In the genomic region with DNA sequence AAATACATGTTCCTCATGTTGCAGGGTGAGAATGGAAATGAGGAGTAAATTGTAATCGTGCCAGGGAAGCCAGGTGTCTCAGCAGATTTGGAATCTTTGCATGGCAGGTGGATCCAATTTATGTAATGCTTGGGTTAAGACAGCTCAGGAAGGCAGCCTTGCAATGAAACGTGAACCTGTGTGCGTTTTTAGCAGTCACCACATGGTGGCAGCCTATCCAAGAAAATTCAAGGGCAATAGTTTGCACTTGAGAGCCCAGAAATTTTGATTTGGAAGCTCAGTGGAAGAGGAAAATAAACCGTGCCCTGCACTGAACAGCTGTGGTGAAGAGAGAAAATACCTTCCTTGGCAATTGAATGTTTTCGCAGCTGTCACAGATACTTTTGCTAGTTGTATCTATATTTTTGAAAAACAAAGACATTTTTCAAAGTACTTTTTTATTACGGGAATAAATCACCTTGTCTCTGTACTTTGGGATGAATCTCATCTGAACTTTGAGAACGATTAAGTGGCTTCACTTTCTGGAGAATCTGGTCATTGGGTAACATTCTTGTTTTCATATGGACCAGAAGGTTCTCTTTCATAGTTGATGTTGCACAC, we compare ENCODE assay signal across 8 cellular contexts. TPM values are rescaled to one million over a fixed set of nuclear protein-coding genes. Genes with fewer than 3 reads are reported as not detected.
DNase-seq lines count a peak whose midpoint lies in the region; ATAC-seq and TF ChIP-seq lines count a peak whose summit lies in the region.

No MANE protein-coding gene starts in this region.

- H3K9me3 ChIP-seq in CD4-positive, CD25-positive, alpha-beta regulatory T cell (ENCODE audit: control insufficient read depth in 2 of 2, low read length in 2 of 2), result no peaks in the 10 kb centered on the region
- H3K9me3 ChIP-seq in right cardiac atrium (ENCODE audit: control insufficient read depth, low read length), result no peaks in the 10 kb centered on the region
- no peaks in the 10 kb centered on the region for H3K9me3 ChIP-seq in sigmoid colon

- peaks cover 13% of the 10 kb centered on the region for H3K36me3 Mint-ChIP-seq in CD4-positive, CD25-positive, alpha-beta regulatory T cell

- H3K4me1 ChIP-seq in CD4-positive, CD25-positive, alpha-beta regulatory T cell (ENCODE audit: control insufficient read depth, insufficient read depth, low read length, poor library complexity, severe bottlenecking), result peaks cover 15% of the 10 kb centered on the region
- H3K4me1 ChIP-seq in right cardiac atrium (ENCODE audit: control insufficient read depth, insufficient read depth, low read length) (peaks cover 3% of the 10 kb centered on the region), sigmoid colon (peaks cover 0 to 25% (median 14%) of the 10 kb centered on the region in 4 donors)

- 20% methylated on average over 7 of the region's 7 CpGs for WGBS in right cardiac atrium
- 22 to 30% methylated on average over 7 of the region's 7 CpGs for WGBS in sigmoid colon, 2 donors

- peak overlapping the region in 1 of 3 donors; percentile 20 for H3K27ac Mint-ChIP-seq in CD4-positive, CD25-positive, alpha-beta regulatory T cell

- peaks cover 14 to 27% (median 18%) of the 10 kb centered on the region in 4 donors for H3K4me1 Mint-ChIP-seq in CD4-positive, CD25-positive, alpha-beta regulatory T cell

- no peak overlapping the region for H3K4me3 Mint-ChIP-seq in CD4-positive, CD25-positive, alpha-beta regulatory T cell

- no peak for TF ChIP-seq POLR2A in sigmoid colon (IDR thresholded peaks at IDR 0.05)

- no peak overlapping the region for H3K4me3 ChIP-seq in CD4-positive, CD25-positive, alpha-beta regulatory T cell (ENCODE audit: low read depth, low read length)
- no peak overlapping the region for H3K4me3 ChIP-seq in right cardiac atrium (ENCODE audit: low read length)
- H3K4me3 ChIP-seq in sigmoid colon, result no peak overlapping the region

- no peaks in the 10 kb centered on the region for H3K27me3 ChIP-seq in CD4-positive, CD25-positive, alpha-beta regulatory T cell (ENCODE audit: control insufficient read depth, insufficient read depth, low read length)
- H3K27me3 ChIP-seq in right cardiac atrium (ENCODE audit: control insufficient read depth, insufficient read depth) (no peaks in the 10 kb centered on the region), sigmoid colon (no peaks in the 10 kb centered on the region)

- peak; percentile 41 to 79 (median 58) for DNase-seq in CD4-positive, CD25-positive, alpha-beta regulatory T cell
- DNase-seq in GM20000 (ENCODE audit: low spot score), result peak; percentile 27
- DNase-seq in NAMALWA (ENCODE audit: low spot score), result peak; percentile 82
- peak; percentile 51 for DNase-seq in SW480 (ENCODE audit: low spot score)
- peak in 56 of 58 donors; percentile 2 to 87 (median 47) for DNase-seq in anterior cingulate cortex (lab: John Stamatoyannopoulos, UW)
- DNase-seq in right cardiac atrium, result peak; percentile 56 to 90 (median 72)
- DNase-seq in sigmoid colon, result peak; percentile 82

- TF ChIP-seq EP300 in sigmoid colon (IDR thresholded peaks at IDR 0.05), result no peak

- peak; percentile 40 to 58 for ATAC-seq in CD4-positive, CD25-positive, alpha-beta regulatory T cell (ENCODE audit: low read depth in 2 of 2)
- peak; percentile 59 to 68 for ATAC-seq in right cardiac atrium
- no peak for ATAC-seq in GM19452 (IDR thresholded peaks at IDR 0.05; ENCODE audit: unreplicated experiment)

- TF ChIP-seq CTCF in GM20000 (IDR thresholded peaks at IDR 0.05; ENCODE audit: extremely low read depth, missing control alignments) (peak; percentile 76), sigmoid colon (IDR thresholded peaks at IDR 0.05) (peak; percentile 78 to 94 (median 82))

- H3K27me3 Mint-ChIP-seq in CD4-positive, CD25-positive, alpha-beta regulatory T cell, result no peaks in the 10 kb centered on the region

- intact Hi-C loops in right cardiac atrium (cut with DNase I), result loop anchor here (2.0 to 10.0 kb wide), 8 partner anchors 45 to 445 kb away; no protein-coding TSS in a partner anchor
- intact Hi-C loops in sigmoid colon (cut with DNase I), result loop anchor here (1.0 to 5.0 kb wide), 4 partner anchors 123 to 585 kb away; no protein-coding TSS in a partner anchor

- no peaks in the 10 kb centered on the region for H3K9me3 Mint-ChIP-seq in CD4-positive, CD25-positive, alpha-beta regulatory T cell

- H3K36me3 ChIP-seq in CD4-positive, CD25-positive, alpha-beta regulatory T cell (ENCODE audit: control insufficient read depth, insufficient read depth, low read length), result no peaks in the 10 kb centered on the region
- H3K36me3 ChIP-seq in sigmoid colon, result peaks cover 0 to 14% (median 4%) of the 10 kb centered on the region in 4 donors

- H3K27ac ChIP-seq in CD4-positive, CD25-positive, alpha-beta regulatory T cell (ENCODE audit: insufficient read depth, low read length, poor library complexity, severe bottlenecking), result no peak overlapping the region
- no peak overlapping the region for H3K27ac ChIP-seq in right cardiac atrium (ENCODE audit: low read length)
- H3K27ac ChIP-seq in sigmoid colon, result peak overlapping the region in 1 of 4 donors; percentile 52

RNA-seq across cellular contexts. Expression of gene MTHFD1L, which starts 26.5 kb away (rescaled TPM):
- total RNA-seq in CD4-positive, CD25-positive, alpha-beta regulatory T cell, result 11.1 TPM
- 1 to 10 TPM; 2.0 to 4.3 (median 3.2) TPM for polyA plus RNA-seq in CD4-positive, CD25-positive, alpha-beta regulatory T cell
- total RNA-seq in right cardiac atrium (10 to 100 TPM in 1 of 4 donors, 1 to 10 TPM in 3; 3.3 to 18.2 (median 5.3) TPM), sigmoid colon (10 to 100 TPM in 1 of 4 donors, 1 to 10 TPM in 3; 2.5 to 17.9 (median 5.6) TPM)
- polyA plus RNA-seq in right cardiac atrium (2.4 TPM), sigmoid colon (10 to 100 TPM in 1 of 3 donors, 1 to 10 TPM in 1, under 1 TPM in 1; 0.60 to 12.2 (median 1.4) TPM)

Comparison
In these comparisons a context has a peak if more than half of its experiments do, and no peak if none do; other contexts are left out.
1. DNase-seq: peak in every context shown above with its lines; median percentile 82 in NAMALWA; 82 in sigmoid colon; 72 in right cardiac atrium; 58 in CD4-positive, CD25-positive, alpha-beta regulatory T cell; 51 in SW480; 47 in anterior cingulate cortex; 27 in GM20000.